In the genomic region with DNA sequence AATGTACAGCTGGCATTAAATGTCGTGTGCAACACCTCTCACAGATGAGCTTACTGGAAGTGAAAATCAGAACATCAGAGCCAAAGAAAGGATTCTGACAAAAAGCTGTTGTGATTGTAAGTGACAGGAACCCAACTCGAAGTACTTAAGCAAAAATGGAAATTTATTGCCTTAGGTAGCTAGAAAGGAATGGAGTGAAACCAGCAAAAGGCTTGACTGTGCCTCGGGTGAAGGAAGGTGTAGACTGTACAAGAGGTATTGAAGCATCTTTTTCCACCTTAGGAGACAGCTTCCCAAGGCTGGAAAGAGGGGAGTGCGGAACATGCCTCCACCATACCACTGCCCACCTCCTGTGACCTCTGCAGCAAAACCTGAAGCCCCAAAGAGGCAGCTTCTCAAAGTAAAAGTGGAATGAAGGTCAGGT, we compare ENCODE assay signal across 15 cellular contexts. TPM values are rescaled to one million over a fixed set of nuclear protein-coding genes. Genes with fewer than 3 reads are reported as not detected.
A peak's percentile ranks its signal among the peaks of the same experiment; 100 is the strongest.
DNase-seq lines count a peak whose midpoint lies in the region; ATAC-seq and TF ChIP-seq lines count a peak whose summit lies in the region.
"Had no signal": no experiment of that assay in that cellular context is flagged by ENCODE, and none has a peak within 500 bp of the region (broad histone marks: within the 10 kb centered on the region; RNA-seq: fewer than 3 reads in every experiment).

No MANE protein-coding gene starts in this region.

- no TSS peak for BruUV-seq in Panc1 (replicated peaks; lab: Mats Ljungman, UMichigan)

- H3K9me3 ChIP-seq in GM23248 (ENCODE audit: low read depth), result no peaks in the 10 kb centered on the region
- no peaks in the 10 kb centered on the region for H3K9me3 ChIP-seq in Panc1 (ENCODE audit: control insufficient read depth, insufficient read depth, low read depth, low read length)
- no peaks in the 10 kb centered on the region for H3K9me3 ChIP-seq in hepatocyte (ENCODE audit: low read depth)
- H3K9me3 ChIP-seq in psoas muscle, result no peaks in the 10 kb centered on the region
- H3K9me3 ChIP-seq in MG63, result no peaks in the 10 kb centered on the region
- H3K9me3 ChIP-seq: BE2C had no signal

- H3K27me3 ChIP-seq in GM23248 (replicated peaks; ENCODE audit: insufficient read depth) (no peaks in the 10 kb centered on the region), Panc1 (ENCODE audit: control insufficient read depth, insufficient read depth, low read length) (no peaks in the 10 kb centered on the region), hepatocyte (no peaks in the 10 kb centered on the region), psoas muscle (ENCODE audit: insufficient read depth in 3 of 3, low read length in 2 of 3) (no peaks in the 10 kb centered on the region), MG63 (no peaks in the 10 kb centered on the region)
- H3K27me3 ChIP-seq: BE2C had no signal

- no peak overlapping the region for H3K4me3 Mint-ChIP-seq in activated CD4-positive, alpha-beta T cell treated with anti-CD3 and anti-CD28 coated beads, Interleukin-2, amount 10 ng/mL, durations not matched to agents 24 days and 14 days
- H3K4me3 Mint-ChIP-seq: nephron had no signal

- no peak overlapping the region for H3K27ac Mint-ChIP-seq in activated CD4-positive, alpha-beta T cell treated with anti-CD3 and anti-CD28 coated beads, Interleukin-2, amount 10 ng/mL, durations not matched to agents 24 days and 14 days
- H3K27ac Mint-ChIP-seq: nephron had no signal

- intact Hi-C loops in Panc1 (cut with micrococcal nuclease; ENCODE audit: unreplicated experiment), result no loop called here
- intact Hi-C loops in psoas muscle (cut with DNase I), result no loop called here
- intact Hi-C loops in activated CD4-positive, alpha-beta T cell treated with anti-CD3 and anti-CD28 coated beads, Interleukin-2, amount 10 ng/mL, durations not matched to agents 24 days and 14 days (cut with micrococcal nuclease), result no loop called here

- TF ChIP-seq CTCF in Panc1 (IDR thresholded peaks at IDR 0.05) (no peak), hepatocyte (IDR thresholded peaks at IDR 0.05; ENCODE audit: poor library complexity) (no peak), psoas muscle (IDR thresholded peaks at IDR 0.05) (no peak)

- H3K79me2 ChIP-seq in GM23248 (ENCODE audit: insufficient read depth), result peaks cover 32% of the 10 kb centered on the region
- no peaks in the 10 kb centered on the region for H3K79me2 ChIP-seq in hepatocyte

- H4K20me1 ChIP-seq in GM23248 (ENCODE audit: insufficient read depth), result no peaks in the 10 kb centered on the region
- no peaks in the 10 kb centered on the region for H4K20me1 ChIP-seq in hepatocyte (ENCODE audit: insufficient read depth, poor library complexity, severe bottlenecking)

- DNase-seq in GM23248, result no peak
- DNase-seq in Panc1 (ENCODE audit: low read depth, low spot score), result no peak
- DNase-seq in hepatocyte (ENCODE audit: low spot score), result no peak
- no peak for DNase-seq in psoas muscle
- no peak for DNase-seq in MG63
- no peak for DNase-seq in activated CD4-positive, alpha-beta T cell treated with anti-CD3 and anti-CD28 coated beads for 48 hours
- DNase-seq in D341Med (ENCODE audit: low spot score), result no peak
- DNase-seq in activated CD4-positive, alpha-beta T cell treated with anti-CD3 and anti-CD28 coated beads, Interleukin-2, amount 10 ng/mL, durations not matched to agents 24 days and 14 days, result no peak
- DNase-seq: BE2C; hypothalamus; left ventricle myocardium superior; NK-92 treated with Interleukin-12 subunit alpha and Interleukin-12 subunit beta, amount 100 ng/mL, for 24 hours had no signal

- H3K4me3 ChIP-seq in GM23248, result peak overlapping the region; percentile 30; the same call in 1 of the 2 replicates
- H3K4me3 ChIP-seq in Panc1 (ENCODE audit: low read depth in 2 of 2, low read length in 2 of 2), result peak overlapping the region in 1 of 2 experiments; percentile 36; a peak in 2 of 4 replicates
- H3K4me3 ChIP-seq in hepatocyte, result no peak overlapping the region
- no peak overlapping the region for H3K4me3 ChIP-seq in psoas muscle
- H3K4me3 ChIP-seq in MG63, result no peak overlapping the region

- in situ Hi-C loops in GM23248 (cut with MboI), result no loop called here
- in situ Hi-C loops in Panc1 (cut with HindIII; ENCODE audit: low pct_unique_long_range_greater_than_20kb, low sequenced_read_pairs), result no loop called here

- no peak overlapping the region for H2AFZ ChIP-seq in GM23248
- H2AFZ ChIP-seq in hepatocyte, result no peak overlapping the region

- POLR2A ChIA-PET in Panc1 (lab: Charles Lee), result interaction anchor here (0.7 to 1.1 kb wide), 4 partner anchors 19 to 317 kb away, joined by 3 to 8 read pairs (median 4); no protein-coding TSS in a partner anchor

- H3K9ac ChIP-seq in GM23248, result peak overlapping the region; percentile 63

- H3K9me2 ChIP-seq in GM23248 (ENCODE audit: insufficient read depth) (no peaks in the 10 kb centered on the region), hepatocyte (replicated peaks; ENCODE audit: insufficient read depth) (no peaks in the 10 kb centered on the region)

- WGBS in GM23248 (ENCODE audit: low coverage in 1 of 2, low lambda C conversion rate in 2 of 2, missing lambda C conversion rate in 2 of 2), 2 experiments, result 88 to 90% methylated on average over 4 of the region's 4 CpGs
- 56% methylated on average over 4 of the region's 4 CpGs for WGBS in hepatocyte (ENCODE audit: low lambda C conversion rate, missing lambda C conversion rate)
- WGBS in psoas muscle, 3 donors, result 74 to 76% (median 74%) methylated on average over 4 of the region's 4 CpGs

- no peaks in the 10 kb centered on the region for H3K36me3 ChIP-seq in GM23248 (ENCODE audit: low read depth)
- H3K36me3 ChIP-seq in Panc1 (ENCODE audit: control insufficient read depth, insufficient read depth, low read length), result no peaks in the 10 kb centered on the region
- H3K36me3 ChIP-seq in hepatocyte (replicated peaks; ENCODE audit: insufficient read depth, low read depth), result no peaks in the 10 kb centered on the region
- H3K36me3 ChIP-seq in psoas muscle (ENCODE audit: insufficient read depth in 1 of 2, low read depth in 1 of 2), result no peaks in the 10 kb centered on the region
- no peaks in the 10 kb centered on the region for H3K36me3 ChIP-seq in MG63
- H3K36me3 ChIP-seq: BE2C had no signal

- no peaks in the 10 kb centered on the region for H3K27me3 Mint-ChIP-seq in activated CD4-positive, alpha-beta T cell treated with anti-CD3 and anti-CD28 coated beads, Interleukin-2, amount 10 ng/mL, durations not matched to agents 24 days and 14 days

- ATAC-seq in Panc1 (peak; percentile 11), psoas muscle (no peak)
- ATAC-seq: esophagus mucosa, left ventricle myocardium superior, sciatic nerve had no signal

- H3K4me2 ChIP-seq in GM23248 (ENCODE audit: unreplicated experiment) (peak overlapping the region; percentile 59), hepatocyte (no peak overlapping the region)

- H3F3A ChIP-seq in GM23248 (ENCODE audit: insufficient read depth), result peaks cover 55% of the 10 kb centered on the region

- peaks cover 17% of the 10 kb centered on the region for H3K4me1 Mint-ChIP-seq in activated CD4-positive, alpha-beta T cell treated with anti-CD3 and anti-CD28 coated beads, Interleukin-2, amount 10 ng/mL, durations not matched to agents 24 days and 14 days

- H3K4me1 ChIP-seq in GM23248 (ENCODE audit: insufficient read depth) (peaks cover 61% of the 10 kb centered on the region), Panc1 (ENCODE audit: control insufficient read depth, insufficient read depth, low read length) (peaks cover 58% of the 10 kb centered on the region), hepatocyte (ENCODE audit: insufficient read depth) (peaks cover 18% of the 10 kb centered on the region), psoas muscle (peaks cover 3% of the 10 kb centered on the region)

- no peaks in the 10 kb centered on the region for H3K9me3 Mint-ChIP-seq in activated CD4-positive, alpha-beta T cell treated with anti-CD3 and anti-CD28 coated beads, Interleukin-2, amount 10 ng/mL, durations not matched to agents 24 days and 14 days

- H3K36me3 Mint-ChIP-seq in activated CD4-positive, alpha-beta T cell treated with anti-CD3 and anti-CD28 coated beads, Interleukin-2, amount 10 ng/mL, durations not matched to agents 24 days and 14 days (ENCODE audit: low read depth), result no peaks in the 10 kb centered on the region

- H3K27ac ChIP-seq in GM23248 (peak overlapping the region; percentile 100), Panc1 (ENCODE audit: low read length) (peak overlapping the region; percentile 100), hepatocyte (peak overlapping the region; percentile 41), psoas muscle (peak overlapping the region; percentile 68)

- CTCF ChIA-PET in Panc1 (lab: Charles Lee), result interaction anchor here (0.7 kb wide), 1 partner anchor 30 kb away, joined by 7 read pairs; no protein-coding TSS in a partner anchor

RNA-seq across cellular contexts. Expression of gene ITGB1, which starts 27.3 kb away (rescaled TPM):
- total RNA-seq in GM23248 (2014; rRNA removed; shearing (Covaris generic)), result 5,235 and 7,382 TPM in 2 replicates
- polyA plus RNA-seq in GM23248 (2016; fragmentation: Nextera tagmentation; extraction: Ambion mirVana), result 3,297 and 3,318 TPM in 2 replicates
- total RNA-seq in Panc1 (2021; ENCODE audit: unreplicated experiment), result 803 TPM
- 484 TPM for polyA plus RNA-seq in Panc1 (2012; ENCODE audit: insufficient read length)
- 552 and 564 TPM in 2 replicates for total RNA-seq in hepatocyte
- polyA plus RNA-seq in hepatocyte, result 291 and 292 TPM in 2 replicates
- 100 to 1,000 TPM; 222 to 485 (median 241) TPM for total RNA-seq in psoas muscle
- polyA plus RNA-seq in psoas muscle, result 100 to 1,000 TPM; 215 to 569 (median 259) TPM
- total RNA-seq in MG63 (2014; rRNA removed; shearing (Covaris generic); ENCODE audit: low replicate concordance), result 715 and 2,345 TPM in 2 replicates
- total RNA-seq in activated CD4-positive, alpha-beta T cell treated with anti-CD3 and anti-CD28 coated beads, Interleukin-2, amount 10 ng/mL, durations not matched to agents 24 days and 14 days, result 50.5 and 57.5 TPM in 2 replicates

Comparison
In these comparisons a context has a peak if more than half of its experiments do, and no peak if none do; other contexts are left out.
1. H3K27ac ChIP-seq: peak in every context shown above with its lines; median percentile 100 in GM23248; 100 in Panc1; 68 in psoas muscle; 41 in hepatocyte.